Comparison of ENCODE assay signal across 14 cellular contexts in genomic region chr19:30665449-30665848, GRCh38.
DNase-seq lines count a peak whose midpoint lies in the region; ATAC-seq, FAIRE-seq and TF ChIP-seq lines count a peak whose summit lies in the region.
"Had no signal": no experiment of that assay in that cellular context is flagged by ENCODE, and none has a peak within 500 bp of the region (broad histone marks: within the 10 kb centered on the region; RNA-seq: fewer than 3 reads in every experiment).

No MANE protein-coding gene starts in this region.

- H3K36me3 ChIP-seq in body of pancreas (replicated peaks in 1 of 2; ENCODE audit: insufficient read depth in 1 of 2, low read depth in 2 of 2) (no peaks in the 10 kb centered on the region), endodermal cell (ENCODE audit: control insufficient read depth, insufficient read depth, low read length) (no peaks in the 10 kb centered on the region), pancreas (no peaks in the 10 kb centered on the region)
- H3K36me3 ChIP-seq: HAP-1 had no signal

- WGBS in body of pancreas, 2 donors, result 30 to 32% methylated on average over 3 of the region's 3 CpGs
- WGBS in endodermal cell (ENCODE audit: insufficient coverage in 1 of 2, insufficient read length in 1 of 2), 2 experiments, result 77 to 90% methylated on average over 3 of the region's 3 CpGs
- WGBS in pancreas, 2 donors, result 29 to 39% methylated on average over 3 of the region's 3 CpGs

- H3K27ac ChIP-seq in body of pancreas, result peak overlapping the region; percentile 86 to 95 (median 88)
- no peak overlapping the region for H3K27ac ChIP-seq in endodermal cell (ENCODE audit: low read depth, low read length)
- H3K27ac ChIP-seq in pancreas, result peak overlapping the region; percentile 75 to 81 (median 80)

- intact Hi-C loops in body of pancreas (cut with DNase I), result no loop called here
- intact Hi-C loops in pancreas (cut with DNase I), result no loop called here

- H3K9me3 ChIP-seq in body of pancreas (no peaks in the 10 kb centered on the region), endodermal cell (ENCODE audit: control insufficient read depth, low read length) (no peaks in the 10 kb centered on the region), pancreas (no peaks in the 10 kb centered on the region)
- H3K9me3 ChIP-seq: HAP-1 had no signal

- H3K36me3 Mint-ChIP-seq in endodermal cell (ENCODE audit: low read depth), result no peaks in the 10 kb centered on the region
- no peaks in the 10 kb centered on the region for H3K36me3 Mint-ChIP-seq in stimulated activated memory B cell treated with anti-CD40 and anti-IgM and Interleukin-4, amounts not matched to agents 10 μg/mL and 1 μg/mL and 100 μg/mL, for 72 hours
- H3K36me3 Mint-ChIP-seq: CD4-positive, alpha-beta memory T cell had no signal

- TF ChIP-seq CTCF in body of pancreas (IDR thresholded peaks at IDR 0.05) (peak in 1 of 7 experiments; percentile 7), endodermal cell (conservative IDR thresholded peaks at IDR 0.05) (no peak), pancreas (IDR thresholded peaks at IDR 0.05) (no peak)

- TF ChIP-seq POLR2A in body of pancreas (IDR thresholded peaks at IDR 0.05), result no peak

- H3K4me1 ChIP-seq in body of pancreas (peaks cover 70% of the 10 kb centered on the region), endodermal cell (ENCODE audit: control insufficient read depth, insufficient read depth, low read length) (no peaks in the 10 kb centered on the region), pancreas (peaks cover 19 to 34% (median 29%) of the 10 kb centered on the region in 3 donors)

- peak; percentile 66 for DNase-seq in G401 (ENCODE audit: low spot score)
- DNase-seq in body of pancreas, result peak; percentile 51 to 77 (median 72)
- peak; percentile 34 for DNase-seq in endodermal cell
- peak in 4 of 6 donors; percentile 37 to 74 (median 57) for DNase-seq in pancreas
- no peak for DNase-seq in T-helper 2 cell
- DNase-seq: CD4-positive, alpha-beta memory T cell; GOT3 had no signal

- no peak overlapping the region for H3K4me3 Mint-ChIP-seq in endodermal cell
- H3K4me3 Mint-ChIP-seq in stimulated activated memory B cell treated with anti-CD40 and anti-IgM and Interleukin-4, amounts not matched to agents 10 μg/mL and 1 μg/mL and 100 μg/mL, for 72 hours, result no peak overlapping the region
- H3K4me3 Mint-ChIP-seq: B cell; CD4-positive, alpha-beta memory T cell had no signal

- H3K27me3 ChIP-seq in body of pancreas, result no peaks in the 10 kb centered on the region
- H3K27me3 ChIP-seq in endodermal cell (ENCODE audit: control insufficient read depth, insufficient read depth, low read length, poor library complexity, severe bottlenecking), result no peaks in the 10 kb centered on the region
- no peaks in the 10 kb centered on the region for H3K27me3 ChIP-seq in pancreas

- H3K4me3 ChIP-seq in body of pancreas (no peak overlapping the region), endodermal cell (ENCODE audit: low read length) (no peak overlapping the region), pancreas (no peak overlapping the region)
- H3K4me3 ChIP-seq: HAP-1 had no signal

- H3K9ac ChIP-seq in endodermal cell (ENCODE audit: extremely low read depth, low read length, poor library complexity, severe bottlenecking), result no peak overlapping the region

- H3K9me3 Mint-ChIP-seq in endodermal cell, result no peaks in the 10 kb centered on the region
- no peaks in the 10 kb centered on the region for H3K9me3 Mint-ChIP-seq in stimulated activated memory B cell treated with anti-CD40 and anti-IgM and Interleukin-4, amounts not matched to agents 10 μg/mL and 1 μg/mL and 100 μg/mL, for 72 hours
- H3K9me3 Mint-ChIP-seq: CD4-positive, alpha-beta memory T cell had no signal

- peaks cover 3% of the 10 kb centered on the region for H3K27me3 Mint-ChIP-seq in endodermal cell (ENCODE audit: insufficient read depth)
- peaks cover 7% of the 10 kb centered on the region for H3K27me3 Mint-ChIP-seq in stimulated activated memory B cell treated with anti-CD40 and anti-IgM and Interleukin-4, amounts not matched to agents 10 μg/mL and 1 μg/mL and 100 μg/mL, for 72 hours

- peak; percentile 8 for ATAC-seq in body of pancreas
- peak; percentile 16 to 43 (median 38) for ATAC-seq in pancreas
- no peak for ATAC-seq in stimulated activated memory B cell treated with anti-CD40 and anti-IgM and Interleukin-4, amounts not matched to agents 10 μg/mL and 1 μg/mL and 100 μg/mL, for 72 hours
- ATAC-seq in HG02571 (IDR thresholded peaks at IDR 0.05; ENCODE audit: unreplicated experiment), result no peak

- no peak overlapping the region for H3K27ac Mint-ChIP-seq in endodermal cell
- no peak overlapping the region for H3K27ac Mint-ChIP-seq in stimulated activated memory B cell treated with anti-CD40 and anti-IgM and Interleukin-4, amounts not matched to agents 10 μg/mL and 1 μg/mL and 100 μg/mL, for 72 hours
- H3K27ac Mint-ChIP-seq: B cell had no signal

- in situ Hi-C loops in G401 (cut with HindIII; ENCODE audit: low sequenced_read_pairs), result no loop called here

- FAIRE-seq in pancreas (lab: Jason Lieb, UNC), result no peak
- FAIRE-seq: A204.1, G401.6, GM12891 had no signal

- peaks cover 5% of the 10 kb centered on the region for H3K4me1 Mint-ChIP-seq in endodermal cell
- no peaks in the 10 kb centered on the region for H3K4me1 Mint-ChIP-seq in stimulated activated memory B cell treated with anti-CD40 and anti-IgM and Interleukin-4, amounts not matched to agents 10 μg/mL and 1 μg/mL and 100 μg/mL, for 72 hours
- H3K4me1 Mint-ChIP-seq: B cell; CD4-positive, alpha-beta memory T cell had no signal

Comparison
In these comparisons a context has a peak if more than half of its experiments do, and no peak if none do; other contexts are left out.
1. DNase-seq: peak in G401 (single experiment), body of pancreas (4 of 4), endodermal cell (single experiment) and pancreas (4 of 6); none in T-helper 2 cell (0 of 5).
2. ATAC-seq: peak in body of pancreas (single experiment) and pancreas (4 of 4); none in stimulated activated memory B cell treated with anti-CD40 and anti-IgM and Interleukin-4, amounts not matched to agents 10 μg/mL and 1 μg/mL and 100 μg/mL, for 72 hours (single experiment) and HG02571 (single experiment).